In genomic region chr5:21209404-21209803, GRCh38 we compare ENCODE assay signal across 34 cellular contexts.
"Had no signal": no experiment of that assay in that cellular context is flagged by ENCODE, and none has a peak within 500 bp of the region (broad histone marks: within the 10 kb centered on the region; RNA-seq: fewer than 3 reads in every experiment).

No MANE protein-coding gene starts in this region.

- H3K36me3 ChIP-seq: adrenal gland, ascending aorta, brain microvascular endothelial cell, breast epithelium, cardiac muscle cell had no signal

- DNase-seq: activated effector memory CD4-positive, alpha-beta T cell treated with anti-CD3 and anti-CD28 coated beads, Interleukin-2, amount 50 U/mL, for 16 hours; activated effector memory CD4-positive, alpha-beta T cell treated with Interleukin-2 at 50 U/mL for 16 hours; activated gamma-delta T cell; activated gamma-delta T cell treated with Interleukin-2 at 50 U/mL for 16 hours; activated naive CD4-positive, alpha-beta T cell; activated naive CD4-positive, alpha-beta T cell treated with anti-CD3 and anti-CD28 coated beads for 36 hours; activated naive CD4-positive, alpha-beta T cell treated with anti-CD3 and anti-CD28 coated beads, Interleukin-2, amount 10 ng/mL, durations not matched to agents 7 days and 5 days; activated naive CD4-positive, alpha-beta T cell treated with anti-CD3 and anti-CD28 coated beads, Interleukin-2, amount 50 U/mL, for 16 hours; activated naive CD4-positive, alpha-beta T cell treated with Interleukin-2 at 50 U/mL for 16 hours; activated naive CD8-positive, alpha-beta T cell treated with anti-CD3 and anti-CD28 coated beads for 36 hours; activated naive CD8-positive, alpha-beta T cell treated with anti-CD3 and anti-CD28 coated beads, Interleukin-2, amount 10 ng/mL, durations not matched to agents 7 days and 5 days; activated naive CD8-positive, alpha-beta T cell treated with anti-CD3 and anti-CD28 coated beads, Interleukin-2, amount 50 U/mL, for 24 hours; activated T-cell treated with anti-CD3 and anti-CD28 coated beads, Interleukin-2, amount 50 U/mL, for 1 hour; activated T-cell treated with anti-CD3 and anti-CD28 coated beads, Interleukin-2, amount 50 U/mL, for 24 hours; activated T-cell treated with anti-CD3 and anti-CD28 coated beads, Interleukin-2, amount 50 U/mL, for 4 hours; activated T-cell treated with anti-CD3 and anti-CD28 coated beads, Interleukin-2, amount 50 U/mL, for 48 hours; activated T-cell treated with anti-CD3 and anti-CD28 coated beads, Interleukin-2, amount 50 U/mL, for 72 hours; adrenal gland; amniotic stem cell; amygdala; anterior cingulate cortex; aorta; body of pancreas; brain microvascular endothelial cell; caudate nucleus; central memory CD4-positive, alpha-beta T cell; cerebellar nuclear complex had no signal

- H3K4me3 ChIP-seq: adrenal gland, ascending aorta, body of pancreas, breast epithelium, cardiac muscle cell had no signal

- H3K27me3 ChIP-seq: adrenal gland, ascending aorta, body of pancreas, brain microvascular endothelial cell, breast epithelium, cardiac muscle cell had no signal

- H3K27ac ChIP-seq: adrenal gland, ascending aorta, body of pancreas, brain microvascular endothelial cell, breast epithelium, cardiac muscle cell had no signal

- H3K4me1 ChIP-seq: adrenal gland, ascending aorta, body of pancreas, breast epithelium had no signal

- ATAC-seq: activated naive CD4-positive, alpha-beta T cell treated with anti-CD3 and anti-CD28 coated beads, Interleukin-2, amount 50 U/mL, for 72 hours; activated naive CD8-positive, alpha-beta T cell treated with anti-CD3 and anti-CD28 coated beads, Interleukin-2, amount 50 U/mL, for 24 hours; activated T-cell treated with anti-CD3 and anti-CD28 coated beads, Interleukin-2, amount 50 U/mL, for 4 hours; activated T-cell treated with anti-CD3 and anti-CD28 coated beads, Interleukin-2, amount 50 U/mL, for 72 hours; activated T-helper 17 cell treated with anti-CD3 and anti-CD28 coated beads, Interleukin-2, amount 50 U/mL, for 72 hours; body of pancreas had no signal

- FAIRE-seq: astrocyte, bronchial epithelial cell had no signal

- H3K9me3 ChIP-seq: adrenal gland, ascending aorta, body of pancreas, breast epithelium had no signal
